Comparison of ENCODE assay signal across 8 cellular contexts in the genomic region with DNA sequence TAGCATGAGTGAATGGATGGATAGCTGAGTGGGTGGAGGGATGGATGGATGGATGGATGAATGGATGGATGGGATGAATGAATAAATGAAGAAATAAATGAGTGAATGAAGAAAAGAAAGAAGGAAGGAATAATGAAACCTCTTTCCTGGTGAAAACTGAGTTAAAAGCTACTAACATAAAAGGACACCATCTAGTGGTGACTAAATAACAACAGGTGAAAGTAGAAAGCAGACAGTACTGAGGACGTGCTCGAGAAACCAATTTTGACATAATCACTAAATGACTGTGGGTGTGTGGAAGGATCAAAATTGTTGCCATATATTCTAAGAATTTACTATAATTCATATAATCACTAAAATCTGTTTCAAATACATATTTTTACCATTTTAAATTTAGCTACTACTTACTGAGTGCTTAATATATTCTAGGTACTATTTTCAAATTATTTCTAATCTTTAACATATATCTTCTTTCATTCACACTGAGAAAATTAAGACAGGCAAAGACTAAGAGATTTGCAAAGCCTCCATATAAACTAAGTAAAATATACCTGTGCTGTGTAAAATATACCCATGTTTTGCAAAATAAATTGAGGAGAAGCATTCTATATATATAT.
DNase-seq lines count a peak whose midpoint lies in the region; ATAC-seq and FAIRE-seq lines count a peak whose summit lies in the region.

No MANE protein-coding gene starts in this region.

- peak; percentile 41 for FAIRE-seq in endometrium (lab: Jason Lieb, UNC)

- peak; percentile 68 for ATAC-seq in HG03159 (IDR thresholded peaks at IDR 0.05; ENCODE audit: unreplicated experiment)
- ATAC-seq in activated CD4-positive, CD25-positive, alpha-beta regulatory T cell treated with anti-CD3 and anti-CD28 coated beads, Interleukin-2, amount 50 U/mL, for 24 hours = no peak

- DNase-seq in NCI-H2171 treated with DMSO at 0.1 percent for 48 hours (lab: John Stamatoyannopoulos, UW) (peak; percentile 56), NCI-H2171 (lab: John Stamatoyannopoulos, UW) (no peak), NCI-H748 treated with DMSO at 0.1 percent for 48 hours (lab: John Stamatoyannopoulos, UW) (peak; percentile 84), retina (peak; percentile 11)
- DNase-seq in activated CD4-positive, CD25-positive, alpha-beta regulatory T cell treated with anti-CD3 and anti-CD28 coated beads, Interleukin-2, amount 50 U/mL, for 72 hours = no peak

Comparison
In these comparisons a context has a peak if more than half of its experiments do, and no peak if none do; other contexts are left out.
1. DNase-seq: peak in NCI-H2171 treated with DMSO at 0.1 percent for 48 hours (single experiment), NCI-H748 treated with DMSO at 0.1 percent for 48 hours (single experiment) and retina (single experiment); none in NCI-H2171 (single experiment) and activated CD4-positive, CD25-positive, alpha-beta regulatory T cell treated with anti-CD3 and anti-CD28 coated beads, Interleukin-2, amount 50 U/mL, for 72 hours (single experiment).